In genomic region chr11:122074022-122074421, GRCh38 we compare ENCODE assay signal across 1 cellular context.
TF ChIP-seq lines count a peak whose summit lies in the region.

No MANE protein-coding gene starts in this region.

TF ChIP-seq in IMR-90, 13 proteins besides CTCF, POLR2A, EP300 and RAD21 (continued from another document):
- TF ChIP-seq, protein P1, sequence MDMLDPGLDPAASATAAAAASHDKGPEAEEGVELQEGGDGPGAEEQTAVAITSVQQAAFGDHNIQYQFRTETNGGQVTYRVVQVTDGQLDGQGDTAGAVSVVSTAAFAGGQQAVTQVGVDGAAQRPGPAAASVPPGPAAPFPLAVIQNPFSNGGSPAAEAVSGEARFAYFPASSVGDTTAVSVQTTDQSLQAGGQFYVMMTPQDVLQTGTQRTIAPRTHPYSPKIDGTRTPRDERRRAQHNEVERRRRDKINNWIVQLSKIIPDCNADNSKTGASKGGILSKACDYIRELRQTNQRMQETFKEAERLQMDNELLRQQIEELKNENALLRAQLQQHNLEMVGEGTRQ (IDR thresholded peaks at IDR 0.05; ENCODE audit: low read depth, low read length) = no peak
- TF ChIP-seq FOS (IDR thresholded peaks at IDR 0.05; ENCODE audit: low read depth, low read length) (no peak), CEBPB (IDR thresholded peaks at IDR 0.05; ENCODE audit: low read depth, low read length) (no peak), RFX5 (IDR thresholded peaks at IDR 0.05; ENCODE audit: low read depth, low read length) (no peak), NFE2L2 (IDR thresholded peaks at IDR 0.05; ENCODE audit: low read depth, low read length) (no peak), SMC3 (IDR thresholded peaks at IDR 0.05; ENCODE audit: low read depth, low read length) (no peak), ELK1 (IDR thresholded peaks at IDR 0.05; ENCODE audit: borderline replicate concordance, low read depth, low read length) (no peak), BHLHE40 (IDR thresholded peaks at IDR 0.05; ENCODE audit: low read depth, low read length) (no peak)
